16 cellular contexts compared by ENCODE assay signal in the genomic region with DNA sequence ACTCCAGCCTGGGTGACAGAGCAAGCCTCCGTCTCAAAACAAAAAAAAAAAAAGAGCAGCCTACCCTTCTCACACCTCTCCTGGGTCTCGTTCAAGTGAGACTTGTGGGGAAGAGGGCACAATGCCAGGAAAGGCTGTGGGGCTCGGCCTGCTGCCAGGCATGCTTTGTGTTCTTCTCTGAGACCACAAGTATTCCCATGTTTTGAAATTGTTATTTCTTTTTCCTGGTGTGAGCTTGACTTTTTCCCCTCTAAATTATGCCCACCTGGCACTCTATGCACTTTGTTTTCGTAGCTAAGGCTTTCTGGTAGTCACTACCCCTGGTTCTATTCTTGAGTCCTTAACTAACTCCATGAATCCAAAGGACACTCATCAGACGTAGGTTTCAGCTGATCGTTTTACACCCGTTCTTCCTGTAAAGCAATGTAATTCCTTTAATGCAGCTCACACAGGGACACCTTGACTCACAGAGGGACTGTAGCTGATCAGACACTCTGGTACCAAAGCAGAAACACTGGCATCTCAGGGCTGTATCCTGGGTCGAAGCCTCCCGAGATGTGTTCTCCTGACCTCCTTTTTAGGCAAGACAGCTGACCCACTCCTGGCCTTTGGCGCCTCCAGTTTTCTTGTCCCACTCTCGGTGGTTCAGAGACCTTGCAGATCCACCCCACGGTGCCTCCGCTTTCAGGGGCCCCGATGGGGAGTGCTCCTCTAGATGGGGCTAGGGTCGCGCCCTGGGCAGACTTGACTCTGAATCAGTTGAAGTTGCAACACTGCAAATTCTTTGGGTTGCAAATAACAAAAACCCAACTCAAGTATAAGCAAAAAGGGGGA.
A peak's percentile ranks its signal among the peaks of the same experiment; 100 is the strongest.
DNase-seq lines count a peak whose midpoint lies in the region; ATAC-seq, FAIRE-seq and TF ChIP-seq lines count a peak whose summit lies in the region.
"Had no signal": no experiment of that assay in that cellular context is flagged by ENCODE, and none has a peak within 500 bp of the region (broad histone marks: within the 10 kb centered on the region; RNA-seq: fewer than 3 reads in every experiment).

No MANE protein-coding gene starts in this region.

- DNase-seq in A549 (ENCODE audit: low read depth in 1 of 2, low spot score in 1 of 2) (no peak), GM23248 (peak; percentile 64), RPMI7951 (ENCODE audit: low read depth) (peak; percentile 68), fibroblast of villous mesenchyme (ENCODE audit: low read depth) (peak; percentile 72), globus pallidus (ENCODE audit: low spot score) (no peak), AML-193 (lab: John Stamatoyannopoulos, UW) (no peak), GM12892 (ENCODE audit: insufficient read length) (no peak)
- DNase-seq: CD8-positive, alpha-beta memory T cell; naive thymus-derived CD8-positive, alpha-beta T cell; NCI-H2227 treated with DMSO at 0.1 percent for 48 hours; stimulated activated CD4-positive, alpha-beta T cell treated with anti-CD3 and anti-CD28 coated beads, Interleukin-4, amount 100 ng/mL, for 24 hours; T-helper 1 cell had no signal

- H4K20me1 ChIP-seq in GM23248 (ENCODE audit: insufficient read depth) = no peaks in the 10 kb centered on the region

- 82% methylated on average over 15 of the region's 16 CpGs for WGBS in A549 (ENCODE audit: missing lambda C conversion rate)
- 79 to 80% methylated on average over 15 to 16 of the region's 16 CpGs for WGBS in GM23248 (ENCODE audit: low coverage in 1 of 2, low lambda C conversion rate in 2 of 2, missing lambda C conversion rate in 2 of 2), 2 experiments

- in situ Hi-C loops in GM23248 (cut with MboI) = no loop called here

- H3K4me2 ChIP-seq in A549 (no peak overlapping the region), GM23248 (ENCODE audit: unreplicated experiment) (no peak overlapping the region)

- no peaks in the 10 kb centered on the region for H3K79me2 ChIP-seq in GM23248 (ENCODE audit: insufficient read depth)

- no peak for TF ChIP-seq CTCF in A549 (IDR thresholded peaks at IDR 0.05)
- TF ChIP-seq CTCF in fibroblast of villous mesenchyme (IDR thresholded peaks at IDR 0.05; ENCODE audit: insufficient read depth, low read depth, low read length) = no peak

- H3K9me2 ChIP-seq in GM23248 (ENCODE audit: insufficient read depth) = no peaks in the 10 kb centered on the region

- H3K27me3 ChIP-seq in GM23248 (replicated peaks; ENCODE audit: insufficient read depth) = no peaks in the 10 kb centered on the region
- H3K27me3 ChIP-seq: cardiac muscle cell had no signal

- H3K9ac ChIP-seq in GM23248 = no peak overlapping the region

- H2AFZ ChIP-seq in GM23248 = no peak overlapping the region

- FAIRE-seq in A549 (lab: Jason Lieb, UNC) = no peak
- no peak for FAIRE-seq in GM12892 (lab: Jason Lieb, UNC)
- FAIRE-seq: H1 had no signal

- POLR2A ChIA-PET in A549 (lab: Yijun Ruan, JAX) = interaction anchor here (0.7 kb wide), 1 partner anchor 130 kb away, joined by 3 read pairs; no protein-coding TSS in a partner anchor

- ATAC-seq in A549 (peak; percentile 24 to 55; a peak in 3 of 6 replicates), HG03439 (IDR thresholded peaks at IDR 0.05; ENCODE audit: unreplicated experiment) (no peak)
- ATAC-seq: naive thymus-derived CD8-positive, alpha-beta T cell had no signal

- no peak for TF ChIP-seq RAD21 in A549 (conservative IDR thresholded peaks at IDR 0.05 in 1 of 2, IDR thresholded peaks at IDR 0.05 in 1 of 2)

- TF ChIP-seq EP300 in A549 (IDR thresholded peaks at IDR 0.05) = no peak

- H3F3A ChIP-seq in GM23248 (ENCODE audit: insufficient read depth) = no peaks in the 10 kb centered on the region

- CTCF ChIA-PET in A549 (lab: Yijun Ruan, JAX) = interaction anchor here (0.9 to 1.2 kb wide), 5 partner anchors 11 to 271 kb away, joined by 3 to 4 read pairs (median 3); no protein-coding TSS in a partner anchor

- H3K27ac ChIP-seq in A549 = peak overlapping the region in 1 of 2 experiments; percentile 51; a peak in 1 of 6 replicates
- H3K27ac ChIP-seq in GM23248 = no peak overlapping the region
- H3K27ac ChIP-seq: cardiac muscle cell, HL-60 had no signal

- H3K36me3 ChIP-seq in GM23248 (ENCODE audit: low read depth) = no peaks in the 10 kb centered on the region
- H3K36me3 ChIP-seq: cardiac muscle cell had no signal

- H3K9me3 ChIP-seq in A549 (peaks cover 7% of the 10 kb centered on the region), GM23248 (ENCODE audit: low read depth) (no peaks in the 10 kb centered on the region)

- H3K4me1 ChIP-seq in A549 (peaks cover 4% of the 10 kb centered on the region; the same call in 1 of the 3 replicates), GM23248 (ENCODE audit: insufficient read depth) (no peaks in the 10 kb centered on the region)

- TF ChIP-seq POLR2A in A549 (IDR thresholded peaks at IDR 0.05; ENCODE audit: low read length) = no peak
- no peak for TF ChIP-seq POLR2A in GM12892 (IDR thresholded peaks at IDR 0.05; ENCODE audit: low read depth, low read length)

- H3K4me3 ChIP-seq in A549 = no peak overlapping the region
- H3K4me3 ChIP-seq in GM23248 = no peak overlapping the region
- H3K4me3 ChIP-seq in fibroblast of villous mesenchyme (ENCODE audit: low read depth, low read length) = no peak overlapping the region
- H3K4me3 ChIP-seq: cardiac muscle cell had no signal

TF ChIP-seq in A549, 52 proteins besides CTCF, POLR2A, EP300 and RAD21:
- TF ChIP-seq HOXA7 (CRISPR knock-in tag; IDR thresholded peaks at IDR 0.05) (no peak), PHF8 (IDR thresholded peaks at IDR 0.05; ENCODE audit: borderline replicate concordance, low read depth) (no peak), KDM5A (IDR thresholded peaks at IDR 0.05) (no peak)
TF ChIP-seq in A549: peak in this region for 0.

Comparison
In these comparisons a context has a peak if more than half of its experiments do, and no peak if none do; other contexts are left out.
1. DNase-seq: peak in GM23248 (single experiment), RPMI7951 (single experiment) and fibroblast of villous mesenchyme (single experiment); none in A549 (0 of 2), globus pallidus (single experiment), AML-193 (0 of 2) and GM12892 (single experiment).